1 cellular context compared by ENCODE assay signal in the genomic region with DNA sequence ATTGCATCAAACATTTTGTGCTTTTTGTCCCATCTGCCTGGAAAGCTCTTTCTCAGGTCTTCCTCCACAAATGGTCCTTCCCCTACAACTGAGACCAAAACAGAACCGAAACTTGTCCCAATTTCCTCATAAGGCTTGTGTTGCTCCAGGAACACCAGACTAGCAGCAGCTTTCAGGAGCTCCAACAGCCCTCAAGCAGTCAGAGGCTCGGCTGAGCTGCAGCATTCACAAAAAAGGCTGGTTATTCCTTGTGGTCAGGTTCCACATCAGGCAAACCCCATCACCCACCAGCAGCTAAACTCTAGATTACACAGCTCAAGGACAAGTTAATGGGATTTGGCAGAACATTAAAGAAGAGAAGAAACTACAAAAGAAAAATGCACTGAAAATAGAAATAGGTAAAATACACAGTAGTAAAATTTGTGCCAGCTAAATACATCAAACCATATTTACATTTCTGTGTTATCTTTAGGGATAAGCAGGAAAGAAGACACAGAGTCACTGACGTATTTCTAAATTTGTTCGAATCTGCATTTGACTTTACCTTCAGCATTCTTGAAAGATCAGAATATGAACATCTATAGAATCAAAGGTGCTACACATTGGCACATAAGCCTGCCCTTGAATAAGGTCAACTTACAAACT.
TF ChIP-seq lines count a peak whose summit lies in the region.

No MANE protein-coding gene starts in this region.

TF ChIP-seq in HepG2, 621 proteins besides CTCF, POLR2A, EP300 and RAD21 (continued from another document and continues in another):
- TF ChIP-seq, protein P1, sequence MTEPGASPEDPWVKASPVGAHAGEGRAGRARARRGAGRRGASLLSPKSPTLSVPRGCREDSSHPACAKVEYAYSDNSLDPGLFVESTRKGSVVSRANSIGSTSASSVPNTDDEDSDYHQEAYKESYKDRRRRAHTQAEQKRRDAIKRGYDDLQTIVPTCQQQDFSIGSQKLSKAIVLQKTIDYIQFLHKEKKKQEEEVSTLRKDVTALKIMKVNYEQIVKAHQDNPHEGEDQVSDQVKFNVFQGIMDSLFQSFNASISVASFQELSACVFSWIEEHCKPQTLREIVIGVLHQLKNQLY (CRISPR knock-in tag; IDR thresholded peaks at IDR 0.05), result peak; percentile 55; the same call in 1 of the 2 replicates
- TF ChIP-seq ZNF790 (CRISPR knock-in tag; IDR thresholded peaks at IDR 0.05; ENCODE audit: borderline replicate concordance), result no peak
- no peak for TF ChIP-seq NR2F2 (IDR thresholded peaks at IDR 0.05; ENCODE audit: borderline replicate concordance, low read depth)
- 0 out of 2 replicates have a peak, but pooled peaks have one; percentile 1 for TF ChIP-seq SSRP1 (CRISPR knock-in tag; IDR thresholded peaks at IDR 0.05)
- no peak for TF ChIP-seq HNRNPUL1 (IDR thresholded peaks at IDR 0.05; ENCODE audit: low read depth, low read length)
- 0 out of 2 replicates have a peak, but pooled peaks have one; percentile 80 for TF ChIP-seq ZNF598 (CRISPR knock-in tag; IDR thresholded peaks at IDR 0.05; ENCODE audit: borderline replicate concordance)
- TF ChIP-seq, protein P2, sequence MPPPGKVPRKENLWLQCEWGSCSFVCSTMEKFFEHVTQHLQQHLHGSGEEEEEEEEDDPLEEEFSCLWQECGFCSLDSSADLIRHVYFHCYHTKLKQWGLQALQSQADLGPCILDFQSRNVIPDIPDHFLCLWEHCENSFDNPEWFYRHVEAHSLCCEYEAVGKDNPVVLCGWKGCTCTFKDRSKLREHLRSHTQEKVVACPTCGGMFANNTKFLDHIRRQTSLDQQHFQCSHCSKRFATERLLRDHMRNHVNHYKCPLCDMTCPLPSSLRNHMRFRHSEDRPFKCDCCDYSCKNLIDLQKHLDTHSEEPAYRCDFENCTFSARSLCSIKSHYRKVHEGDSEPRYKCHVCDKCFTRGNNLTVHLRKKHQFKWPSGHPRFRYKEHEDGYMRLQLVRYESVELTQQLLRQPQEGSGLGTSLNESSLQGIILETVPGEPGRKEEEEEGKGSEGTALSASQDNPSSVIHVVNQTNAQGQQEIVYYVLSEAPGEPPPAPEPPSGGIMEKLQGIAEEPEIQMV (CRISPR knock-in tag; IDR thresholded peaks at IDR 0.05; ENCODE audit: low read depth), result no peak
- TF ChIP-seq LCORL (IDR thresholded peaks at IDR 0.05), result no peak
- peak; percentile 7; the same call in 1 of the 2 replicates for TF ChIP-seq LCORL (CRISPR knock-in tag; IDR thresholded peaks at IDR 0.05)
- no peak for TF ChIP-seq ZFP82 (CRISPR knock-in tag; IDR thresholded peaks at IDR 0.05; ENCODE audit: borderline replicate concordance)
- TF ChIP-seq ZNF441 (CRISPR knock-in tag; IDR thresholded peaks at IDR 0.05; ENCODE audit: borderline replicate concordance), result no peak
- TF ChIP-seq, protein P3, sequence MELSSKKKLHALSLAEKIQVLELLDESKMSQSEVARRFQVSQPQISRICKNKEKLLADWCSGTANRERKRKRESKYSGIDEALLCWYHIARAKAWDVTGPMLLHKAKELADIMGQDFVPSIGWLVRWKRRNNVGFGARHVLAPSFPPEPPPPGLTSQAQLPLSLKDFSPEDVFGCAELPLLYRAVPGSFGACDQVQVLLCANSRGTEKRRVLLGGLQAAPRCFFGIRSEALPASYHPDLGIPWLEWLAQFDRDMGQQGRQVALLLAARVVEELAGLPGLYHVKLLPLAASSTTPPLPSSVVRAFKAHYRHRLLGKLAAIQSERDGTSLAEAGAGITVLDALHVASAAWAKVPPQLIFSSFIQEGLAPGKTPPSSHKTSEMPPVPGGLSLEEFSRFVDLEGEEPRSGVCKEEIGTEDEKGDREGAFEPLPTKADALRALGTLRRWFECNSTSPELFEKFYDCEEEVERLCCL (CRISPR knock-in tag; IDR thresholded peaks at IDR 0.05; ENCODE audit: borderline replicate concordance), result no peak
- TF ChIP-seq, protein P4, sequence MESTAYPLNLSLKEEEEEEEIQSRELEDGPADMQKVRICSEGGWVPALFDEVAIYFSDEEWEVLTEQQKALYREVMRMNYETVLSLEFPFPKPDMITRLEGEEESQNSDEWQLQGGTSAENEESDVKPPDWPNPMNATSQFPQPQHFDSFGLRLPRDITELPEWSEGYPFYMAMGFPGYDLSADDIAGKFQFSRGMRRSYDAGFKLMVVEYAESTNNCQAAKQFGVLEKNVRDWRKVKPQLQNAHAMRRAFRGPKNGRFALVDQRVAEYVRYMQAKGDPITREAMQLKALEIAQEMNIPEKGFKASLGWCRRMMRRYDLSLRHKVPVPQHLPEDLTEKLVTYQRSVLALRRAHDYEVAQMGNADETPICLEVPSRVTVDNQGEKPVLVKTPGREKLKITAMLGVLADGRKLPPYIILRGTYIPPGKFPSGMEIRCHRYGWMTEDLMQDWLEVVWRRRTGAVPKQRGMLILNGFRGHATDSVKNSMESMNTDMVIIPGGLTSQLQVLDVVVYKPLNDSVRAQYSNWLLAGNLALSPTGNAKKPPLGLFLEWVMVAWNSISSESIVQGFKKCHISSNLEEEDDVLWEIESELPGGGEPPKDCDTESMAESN (CRISPR knock-in tag; conservative IDR thresholded peaks at IDR 0.05), result no peak; the same call in 1 of the 2 replicates
- no peak for TF ChIP-seq KDM5B (CRISPR knock-in tag; IDR thresholded peaks at IDR 0.05; ENCODE audit: borderline replicate concordance)
- no peak for TF ChIP-seq IKZF1 (IDR thresholded peaks at IDR 0.05)
- TF ChIP-seq, protein P5, sequence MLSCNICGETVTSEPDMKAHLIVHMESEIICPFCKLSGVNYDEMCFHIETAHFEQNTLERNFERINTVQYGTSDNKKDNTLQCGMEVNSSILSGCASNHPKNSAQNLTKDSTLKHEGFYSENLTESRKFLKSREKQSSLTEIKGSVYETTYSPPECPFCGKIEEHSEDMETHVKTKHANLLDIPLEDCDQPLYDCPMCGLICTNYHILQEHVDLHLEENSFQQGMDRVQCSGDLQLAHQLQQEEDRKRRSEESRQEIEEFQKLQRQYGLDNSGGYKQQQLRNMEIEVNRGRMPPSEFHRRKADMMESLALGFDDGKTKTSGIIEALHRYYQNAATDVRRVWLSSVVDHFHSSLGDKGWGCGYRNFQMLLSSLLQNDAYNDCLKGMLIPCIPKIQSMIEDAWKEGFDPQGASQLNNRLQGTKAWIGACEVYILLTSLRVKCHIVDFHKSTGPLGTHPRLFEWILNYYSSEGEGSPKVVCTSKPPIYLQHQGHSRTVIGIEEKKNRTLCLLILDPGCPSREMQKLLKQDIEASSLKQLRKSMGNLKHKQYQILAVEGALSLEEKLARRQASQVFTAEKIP (CRISPR knock-in tag; IDR thresholded peaks at IDR 0.05; ENCODE audit: borderline replicate concordance), result no peak
- TF ChIP-seq ZNF224 (CRISPR knock-in tag; IDR thresholded peaks at IDR 0.05), result peak; percentile 39; the same call in 1 of the 2 replicates
- no peak for TF ChIP-seq ZNF607 (CRISPR knock-in tag; IDR thresholded peaks at IDR 0.05; ENCODE audit: borderline replicate concordance)
- no peak for TF ChIP-seq IKZF4 (CRISPR knock-in tag; IDR thresholded peaks at IDR 0.05; ENCODE audit: borderline replicate concordance, low read depth, not compliant biosample characterization)
- no peak; the same call in 1 of the 2 replicates for TF ChIP-seq FOXK1 (CRISPR knock-in tag; IDR thresholded peaks at IDR 0.05; ENCODE audit: borderline replicate concordance, low read depth)
- TF ChIP-seq ZNF878 (CRISPR knock-in tag; IDR thresholded peaks at IDR 0.05), result no peak; the same call in 1 of the 2 replicates
- no peak; the same call in 1 of the 2 replicates for TF ChIP-seq HMG20A (CRISPR knock-in tag; IDR thresholded peaks at IDR 0.05; ENCODE audit: borderline replicate concordance)
- peak; percentile 46; the same call in 1 of the 2 replicates for TF ChIP-seq FOXO1 (CRISPR knock-in tag; IDR thresholded peaks at IDR 0.05)
- TF ChIP-seq MXI1 (IDR thresholded peaks at IDR 0.05; ENCODE audit: borderline replicate concordance, low read depth, low read length), result no peak
- TF ChIP-seq, protein P6, sequence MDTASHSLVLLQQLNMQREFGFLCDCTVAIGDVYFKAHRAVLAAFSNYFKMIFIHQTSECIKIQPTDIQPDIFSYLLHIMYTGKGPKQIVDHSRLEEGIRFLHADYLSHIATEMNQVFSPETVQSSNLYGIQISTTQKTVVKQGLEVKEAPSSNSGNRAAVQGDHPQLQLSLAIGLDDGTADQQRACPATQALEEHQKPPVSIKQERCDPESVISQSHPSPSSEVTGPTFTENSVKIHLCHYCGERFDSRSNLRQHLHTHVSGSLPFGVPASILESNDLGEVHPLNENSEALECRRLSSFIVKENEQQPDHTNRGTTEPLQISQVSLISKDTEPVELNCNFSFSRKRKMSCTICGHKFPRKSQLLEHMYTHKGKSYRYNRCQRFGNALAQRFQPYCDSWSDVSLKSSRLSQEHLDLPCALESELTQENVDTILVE (CRISPR knock-in tag; IDR thresholded peaks at IDR 0.05), result peak; percentile 54; the same call in 1 of the 2 replicates
- TF ChIP-seq, protein P7, sequence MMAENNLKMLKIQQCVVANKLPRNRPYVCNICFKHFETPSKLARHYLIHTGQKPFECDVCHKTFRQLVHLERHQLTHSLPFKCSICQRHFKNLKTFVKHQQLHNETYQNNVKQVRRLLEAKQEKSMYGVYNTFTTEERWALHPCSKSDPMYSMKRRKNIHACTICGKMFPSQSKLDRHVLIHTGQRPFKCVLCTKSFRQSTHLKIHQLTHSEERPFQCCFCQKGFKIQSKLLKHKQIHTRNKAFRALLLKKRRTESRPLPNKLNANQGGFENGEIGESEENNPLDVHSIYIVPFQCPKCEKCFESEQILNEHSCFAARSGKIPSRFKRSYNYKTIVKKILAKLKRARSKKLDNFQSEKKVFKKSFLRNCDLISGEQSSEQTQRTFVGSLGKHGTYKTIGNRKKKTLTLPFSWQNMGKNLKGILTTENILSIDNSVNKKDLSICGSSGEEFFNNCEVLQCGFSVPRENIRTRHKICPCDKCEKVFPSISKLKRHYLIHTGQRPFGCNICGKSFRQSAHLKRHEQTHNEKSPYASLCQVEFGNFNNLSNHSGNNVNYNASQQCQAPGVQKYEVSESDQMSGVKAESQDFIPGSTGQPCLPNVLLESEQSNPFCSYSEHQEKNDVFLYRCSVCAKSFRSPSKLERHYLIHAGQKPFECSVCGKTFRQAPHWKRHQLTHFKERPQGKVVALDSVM (CRISPR knock-in tag; IDR thresholded peaks at IDR 0.05), result no peak
- no peak for TF ChIP-seq ZNF333 (CRISPR knock-in tag; IDR thresholded peaks at IDR 0.05; ENCODE audit: borderline replicate concordance)
- TF ChIP-seq ZNF792 (CRISPR knock-in tag; IDR thresholded peaks at IDR 0.05), result peak; percentile 75; the same call in 1 of the 2 replicates
- peak; percentile 35; the same call in 1 of the 2 replicates for TF ChIP-seq ZSCAN9 (CRISPR knock-in tag; IDR thresholded peaks at IDR 0.05; ENCODE audit: borderline replicate concordance)
- no peak for TF ChIP-seq ZSCAN12 (CRISPR knock-in tag; IDR thresholded peaks at IDR 0.05)
- no peak for TF ChIP-seq RORA (CRISPR knock-in tag; IDR thresholded peaks at IDR 0.05)
- TF ChIP-seq PCBP1 (IDR thresholded peaks at IDR 0.05; ENCODE audit: borderline replicate concordance, low read depth, low read length), result no peak
- no peak for TF ChIP-seq HNRNPL (IDR thresholded peaks at IDR 0.05; ENCODE audit: low read depth, low read length)
- TF ChIP-seq ZNF274 (CRISPR knock-in tag; IDR thresholded peaks at IDR 0.05), result no peak
- TF ChIP-seq, protein P8, sequence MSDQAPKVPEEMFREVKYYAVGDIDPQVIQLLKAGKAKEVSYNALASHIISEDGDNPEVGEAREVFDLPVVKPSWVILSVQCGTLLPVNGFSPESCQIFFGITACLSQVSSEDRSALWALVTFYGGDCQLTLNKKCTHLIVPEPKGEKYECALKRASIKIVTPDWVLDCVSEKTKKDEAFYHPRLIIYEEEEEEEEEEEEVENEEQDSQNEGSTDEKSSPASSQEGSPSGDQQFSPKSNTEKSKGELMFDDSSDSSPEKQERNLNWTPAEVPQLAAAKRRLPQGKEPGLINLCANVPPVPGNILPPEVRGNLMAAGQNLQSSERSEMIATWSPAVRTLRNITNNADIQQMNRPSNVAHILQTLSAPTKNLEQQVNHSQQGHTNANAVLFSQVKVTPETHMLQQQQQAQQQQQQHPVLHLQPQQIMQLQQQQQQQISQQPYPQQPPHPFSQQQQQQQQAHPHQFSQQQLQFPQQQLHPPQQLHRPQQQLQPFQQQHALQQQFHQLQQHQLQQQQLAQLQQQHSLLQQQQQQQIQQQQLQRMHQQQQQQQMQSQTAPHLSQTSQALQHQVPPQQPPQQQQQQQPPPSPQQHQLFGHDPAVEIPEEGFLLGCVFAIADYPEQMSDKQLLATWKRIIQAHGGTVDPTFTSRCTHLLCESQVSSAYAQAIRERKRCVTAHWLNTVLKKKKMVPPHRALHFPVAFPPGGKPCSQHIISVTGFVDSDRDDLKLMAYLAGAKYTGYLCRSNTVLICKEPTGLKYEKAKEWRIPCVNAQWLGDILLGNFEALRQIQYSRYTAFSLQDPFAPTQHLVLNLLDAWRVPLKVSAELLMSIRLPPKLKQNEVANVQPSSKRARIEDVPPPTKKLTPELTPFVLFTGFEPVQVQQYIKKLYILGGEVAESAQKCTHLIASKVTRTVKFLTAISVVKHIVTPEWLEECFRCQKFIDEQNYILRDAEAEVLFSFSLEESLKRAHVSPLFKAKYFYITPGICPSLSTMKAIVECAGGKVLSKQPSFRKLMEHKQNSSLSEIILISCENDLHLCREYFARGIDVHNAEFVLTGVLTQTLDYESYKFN (CRISPR knock-in tag; conservative IDR thresholded peaks at IDR 0.05), result peak; percentile 90
- TF ChIP-seq SMARCE1 (IDR thresholded peaks at IDR 0.05; ENCODE audit: borderline replicate concordance), result no peak; the same call in 1 of the 2 replicates
- peak; percentile 73; the same call in 1 of the 2 replicates for TF ChIP-seq CREM (IDR thresholded peaks at IDR 0.05)
- TF ChIP-seq CREM (CRISPR knock-in tag; IDR thresholded peaks at IDR 0.05), result no peak
- no peak for TF ChIP-seq BRCA1 (CRISPR knock-in tag; IDR thresholded peaks at IDR 0.05)
- TF ChIP-seq, protein P9, sequence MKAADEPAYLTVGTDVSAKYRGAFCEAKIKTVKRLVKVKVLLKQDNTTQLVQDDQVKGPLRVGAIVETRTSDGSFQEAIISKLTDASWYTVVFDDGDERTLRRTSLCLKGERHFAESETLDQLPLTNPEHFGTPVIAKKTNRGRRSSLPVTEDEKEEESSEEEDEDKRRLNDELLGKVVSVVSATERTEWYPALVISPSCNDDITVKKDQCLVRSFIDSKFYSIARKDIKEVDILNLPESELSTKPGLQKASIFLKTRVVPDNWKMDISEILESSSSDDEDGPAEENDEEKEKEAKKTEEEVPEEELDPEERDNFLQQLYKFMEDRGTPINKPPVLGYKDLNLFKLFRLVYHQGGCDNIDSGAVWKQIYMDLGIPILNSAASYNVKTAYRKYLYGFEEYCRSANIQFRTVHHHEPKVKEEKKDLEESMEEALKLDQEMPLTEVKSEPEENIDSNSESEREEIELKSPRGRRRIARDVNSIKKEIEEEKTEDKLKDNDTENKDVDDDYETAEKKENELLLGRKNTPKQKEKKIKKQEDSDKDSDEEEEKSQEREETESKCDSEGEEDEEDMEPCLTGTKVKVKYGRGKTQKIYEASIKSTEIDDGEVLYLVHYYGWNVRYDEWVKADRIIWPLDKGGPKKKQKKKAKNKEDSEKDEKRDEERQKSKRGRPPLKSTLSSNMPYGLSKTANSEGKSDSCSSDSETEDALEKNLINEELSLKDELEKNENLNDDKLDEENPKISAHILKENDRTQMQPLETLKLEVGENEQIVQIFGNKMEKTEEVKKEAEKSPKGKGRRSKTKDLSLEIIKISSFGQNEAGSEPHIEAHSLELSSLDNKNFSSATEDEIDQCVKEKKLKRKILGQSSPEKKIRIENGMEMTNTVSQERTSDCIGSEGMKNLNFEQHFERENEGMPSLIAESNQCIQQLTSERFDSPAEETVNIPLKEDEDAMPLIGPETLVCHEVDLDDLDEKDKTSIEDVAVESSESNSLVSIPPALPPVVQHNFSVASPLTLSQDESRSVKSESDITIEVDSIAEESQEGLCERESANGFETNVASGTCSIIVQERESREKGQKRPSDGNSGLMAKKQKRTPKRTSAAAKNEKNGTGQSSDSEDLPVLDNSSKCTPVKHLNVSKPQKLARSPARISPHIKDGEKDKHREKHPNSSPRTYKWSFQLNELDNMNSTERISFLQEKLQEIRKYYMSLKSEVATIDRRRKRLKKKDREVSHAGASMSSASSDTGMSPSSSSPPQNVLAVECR (CRISPR knock-in tag; IDR thresholded peaks at IDR 0.05; ENCODE audit: borderline replicate concordance), result no peak; the same call in 1 of the 2 replicates
